10 cellular contexts compared by ENCODE assay signal in the genomic region with DNA sequence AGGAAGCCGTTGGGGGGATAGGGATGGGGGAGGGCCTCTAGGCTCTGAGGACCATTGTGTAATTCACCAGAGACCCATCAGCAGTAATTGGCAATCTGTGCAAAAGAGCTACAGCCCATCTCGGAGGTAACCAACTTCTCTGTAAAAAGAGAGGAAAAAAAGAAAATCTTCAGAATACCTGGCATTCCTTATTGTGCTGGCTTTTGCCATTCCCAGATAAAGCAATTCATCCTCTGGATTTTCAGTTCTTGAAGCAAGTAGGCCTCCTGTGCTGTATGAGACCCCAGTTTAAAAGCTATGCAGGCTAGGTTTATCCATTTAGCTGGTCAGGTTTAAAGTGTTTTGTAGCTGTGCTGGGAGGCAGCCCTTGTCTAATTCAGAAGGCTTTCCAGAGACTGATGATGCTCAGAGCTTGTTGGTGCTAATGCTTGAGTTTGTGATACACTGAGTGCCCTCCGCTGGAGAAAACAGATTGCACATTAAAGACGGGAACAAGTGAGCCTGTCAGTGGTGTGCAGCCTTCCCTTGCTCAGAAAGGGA. TPM values are rescaled to one million over a fixed set of nuclear protein-coding genes. Genes with fewer than 3 reads are reported as not detected.
DNase-seq lines count a peak whose midpoint lies in the region; ATAC-seq, FAIRE-seq and TF ChIP-seq lines count a peak whose summit lies in the region.
"Had no signal": no experiment of that assay in that cellular context is flagged by ENCODE, and none has a peak within 500 bp of the region (broad histone marks: within the 10 kb centered on the region; RNA-seq: fewer than 3 reads in every experiment).

Gene LRRTM4, minus strand, starts transcription at position 446 of the 540 bp plus-strand sequence.

- no peaks in the 10 kb centered on the region for H3K27me3 Mint-ChIP-seq in natural killer cell (ENCODE audit: low read depth in 2 of 2)

- H3K79me2 ChIP-seq in GM12878 (ENCODE audit: control insufficient read depth, insufficient read depth, low read length): no peaks in the 10 kb centered on the region

- WGBS in GM12878 (ENCODE audit: insufficient coverage, insufficient replicate concordance, low lambda C conversion rate, missing lambda C conversion rate): 3% methylated on average over 3 of the region's 4 CpGs

- BruUV-seq in GM12878 (replicated peaks; lab: Mats Ljungman, UMichigan): no TSS peak

- H3K27ac Mint-ChIP-seq in natural killer cell: no peak within 1 kb of the TSS

- no peak for TF ChIP-seq POLR2A in GM12878 (IDR thresholded peaks at IDR 0.05; ENCODE audit: low read depth, low read length)
- TF ChIP-seq POLR2A in breast epithelium (IDR thresholded peaks at IDR 0.05): no peak

- no peaks in the 10 kb centered on the region for H4K20me1 ChIP-seq in GM12878 (ENCODE audit: control insufficient read depth, insufficient read depth)

- H3K4me3 Mint-ChIP-seq in natural killer cell: no peak within 1 kb of the TSS

- H3K27ac ChIP-seq in GM12878 (ENCODE audit: control insufficient read depth, insufficient read depth): no peak within 1 kb of the TSS
- no peak within 1 kb of the TSS for H3K27ac ChIP-seq in breast epithelium

- no peak for FAIRE-seq in GM12878 (lab: Jason Lieb, UNC)
- FAIRE-seq: colon, TTC549 had no signal

- ATAC-seq in GM12878: peak; percentile 33
- ATAC-seq in natural killer cell: no peak

- no peak for TF ChIP-seq EP300 in GM12878 (IDR thresholded peaks at IDR 0.05; ENCODE audit: borderline replicate concordance in 1 of 2, control insufficient read depth in 1 of 2, low read depth in 2 of 2, low read length in 2 of 2)

- TF ChIP-seq CTCF in GM12878 (IDR thresholded peaks at IDR 0.05 in 2 of 3, conservative IDR thresholded peaks at IDR 0.05 in 1 of 3; ENCODE audit: control insufficient read depth in 2 of 3, extremely low read depth in 1 of 3, insufficient read depth in 1 of 3, low read depth in 3 of 3, low read length in 3 of 3) (no peak), natural killer cell (IDR thresholded peaks at IDR 0.05) (no peak), breast epithelium (IDR thresholded peaks at IDR 0.05) (no peak)

- SMC1A ChIA-PET in GM12878 (lab: Charles Lee; ENCODE audit: uncharacterized antibody, unreplicated experiment): no interaction called here

- CTCF ChIA-PET in GM12878 (lab: Yijun Ruan, JAX): interaction anchor here (1.2 kb wide), 1 partner anchor 10 kb away, joined by 3 read pairs; no protein-coding TSS in a partner anchor

- DNase-seq in Caki2 (ENCODE audit: low read depth): peak; percentile 70
- DNase-seq in NCI-H1694 treated with DMSO at 0.1 percent for 48 hours (lab: John Stamatoyannopoulos, UW): peak; percentile 31
- DNase-seq in GM12878 (ENCODE audit: low read depth, low spot score): no peak
- DNase-seq in left kidney (ENCODE audit: low read depth, low spot score): peak; percentile 74
- no peak for DNase-seq in natural killer cell
- no peak for DNase-seq in H7
- no peak for DNase-seq in T1000 (lab: John Stamatoyannopoulos, UW)
- no peak for DNase-seq in breast epithelium (ENCODE audit: low spot score in 2 of 2)

- no peak within 1 kb of the TSS for H3K9ac ChIP-seq in GM12878 (ENCODE audit: control insufficient read depth, insufficient read depth, low read length)

- H3K4me3 ChIP-seq in GM12878 (no peak within 1 kb of the TSS), H7 (ENCODE audit: insufficient read depth, low read depth, low read length) (no peak within 1 kb of the TSS), breast epithelium (no peak within 1 kb of the TSS)

- H3K27me3 ChIP-seq in GM12878 (replicated peaks in 1 of 2; ENCODE audit: control insufficient read depth in 2 of 2, insufficient read depth in 2 of 2, low read length in 1 of 2) (no peaks in the 10 kb centered on the region), H7 (ENCODE audit: control insufficient read depth, insufficient read depth, low read length) (no peaks in the 10 kb centered on the region), breast epithelium (no peaks in the 10 kb centered on the region)

- POLR2A ChIA-PET in GM12878 (lab: Charles Lee): no interaction called here

- in situ Hi-C loops in Caki2 (cut with HindIII; ENCODE audit: low pct_unique_long_range_greater_than_20kb, low sequenced_read_pairs) (no loop called here), GM12878 (cut with MboI) (no loop called here)

- peaks cover 7 to 19% of the 10 kb centered on the region in 2 donors for H3K9me3 Mint-ChIP-seq in natural killer cell

- intact Hi-C loops in GM12878 (cut with micrococcal nuclease; ENCODE audit: unreplicated experiment): no loop called here
- intact Hi-C loops in natural killer cell (cut with micrococcal nuclease): no loop called here
- intact Hi-C loops in breast epithelium (cut with DNase I; ENCODE audit: low total_unique reads): no loop called here

- H3K36me3 Mint-ChIP-seq in natural killer cell: no peaks in the 10 kb centered on the region

- no peak within 1 kb of the TSS for H3K4me2 ChIP-seq in GM12878 (ENCODE audit: control insufficient read depth, insufficient read depth)

- H2AFZ ChIP-seq in GM12878 (ENCODE audit: control insufficient read depth, low read depth, low read length): no peak within 1 kb of the TSS

- no peaks in the 10 kb centered on the region for H3K36me3 ChIP-seq in GM12878 (ENCODE audit: control insufficient read depth in 2 of 2, insufficient read depth in 2 of 2, low read length in 1 of 2)
- no peaks in the 10 kb centered on the region for H3K36me3 ChIP-seq in H7 (replicated peaks; ENCODE audit: control insufficient read depth, insufficient read depth, low read length)
- H3K36me3 ChIP-seq in breast epithelium: no peaks in the 10 kb centered on the region

- H3K4me1 Mint-ChIP-seq in natural killer cell: no peaks in the 10 kb centered on the region

- RAD21 ChIA-PET in GM12878 (lab: Charles Lee; ENCODE audit: unreplicated experiment): interaction anchor here (1.0 kb wide), 1 partner anchor 569 kb away, joined by 4 read pairs; no protein-coding TSS in a partner anchor

- TF ChIP-seq RAD21 in GM12878 (IDR thresholded peaks at IDR 0.05; ENCODE audit: insufficient read depth, low read depth, low read length): no peak

- no peaks in the 10 kb centered on the region for H3K9me3 ChIP-seq in GM12878 (replicated peaks; ENCODE audit: control insufficient read depth, insufficient read depth, low read length)
- H3K9me3 ChIP-seq in breast epithelium: no peaks in the 10 kb centered on the region

- H3K4me1 ChIP-seq in GM12878 (ENCODE audit: control insufficient read depth, insufficient read depth, low read length): no peaks in the 10 kb centered on the region
- H3K4me1 ChIP-seq in breast epithelium: no peaks in the 10 kb centered on the region

TF ChIP-seq in GM12878, 131 proteins besides CTCF, POLR2A, EP300 and RAD21 (continues in another document):
- TF ChIP-seq PAX8 (IDR thresholded peaks at IDR 0.05): no peak
- no peak for TF ChIP-seq USF2 (IDR thresholded peaks at IDR 0.05; ENCODE audit: borderline replicate concordance, low read depth, low read length)
- TF ChIP-seq, protein P1, sequence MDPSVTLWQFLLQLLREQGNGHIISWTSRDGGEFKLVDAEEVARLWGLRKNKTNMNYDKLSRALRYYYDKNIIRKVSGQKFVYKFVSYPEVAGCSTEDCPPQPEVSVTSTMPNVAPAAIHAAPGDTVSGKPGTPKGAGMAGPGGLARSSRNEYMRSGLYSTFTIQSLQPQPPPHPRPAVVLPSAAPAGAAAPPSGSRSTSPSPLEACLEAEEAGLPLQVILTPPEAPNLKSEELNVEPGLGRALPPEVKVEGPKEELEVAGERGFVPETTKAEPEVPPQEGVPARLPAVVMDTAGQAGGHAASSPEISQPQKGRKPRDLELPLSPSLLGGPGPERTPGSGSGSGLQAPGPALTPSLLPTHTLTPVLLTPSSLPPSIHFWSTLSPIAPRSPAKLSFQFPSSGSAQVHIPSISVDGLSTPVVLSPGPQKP (IDR thresholded peaks at IDR 0.05; ENCODE audit: low read depth, low read length): no peak
- TF ChIP-seq SPI1 (IDR thresholded peaks at IDR 0.05; ENCODE audit: borderline replicate concordance, insufficient read depth, low read depth, low read length): no peak
- no peak for TF ChIP-seq E2F4 (IDR thresholded peaks at IDR 0.05; ENCODE audit: low read depth, low read length)

RNA-seq across cellular contexts. Expression of gene LRRTM4, which starts in this region (rescaled TPM):
- 2.1 and 2.6 TPM in 2 replicates for total RNA-seq in Caki2 (2014; rRNA removed; shearing (Covaris generic); ENCODE audit: low replicate concordance)
- total RNA-seq in GM12878 (2013; cell fraction: nucleolus; rRNA removed): 0.32 and 0.44 TPM in 2 replicates
- total RNA-seq in GM12878 (2014; rRNA removed) (not detected in 2 replicates), GM12878 (2014; rRNA removed; fragmentation: Illumina TruSeq; extraction: Trizol) (not detected in 2 replicates), GM12878 (2021) (not detected in 2 replicates), natural killer cell (not detected), breast epithelium (1 to 10 TPM in 1 of 3 donors, under 1 TPM in 1, not detected in 1; 0.16 to 1.6 TPM)
- polyA plus RNA-seq in GM12878 (2011; ENCODE audit: low read depth): not detected
- polyA plus RNA-seq in GM12878 (2011; rRNA removed) (1.0 and 1.2 TPM in 2 replicates), GM12878 (2014; fragmentation: Illumina TruSeq; extraction: Trizol) (0.01 TPM in 1 of 2 replicates, not detected in the other), GM12878 (2014; fragmentation: Nextera tagmentation; extraction: Ambion mirVana) (not detected), GM12878 (2014; rRNA removed) (0.05 TPM in 1 of 2 replicates, not detected in the other), GM12878 (2016; fragmentation: Nextera tagmentation; extraction: Ambion mirVana) (not detected)
- 0.57 and 0.58 TPM in 2 replicates for polyA plus RNA-seq in GM12878 (2011; cell fraction: cytosol; rRNA removed)
- 0.60 and 0.82 TPM in 2 replicates for polyA plus RNA-seq in GM12878 (2011; cell fraction: nucleus; rRNA removed)
- polyA plus RNA-seq in GM12878 (2012): 0.07 TPM in 1 of 2 replicates, not detected in the other
- polyA minus RNA-seq in GM12878 (2011; rRNA and poly(A)+ RNA removed): 0.98 and 1.6 TPM in 2 replicates
- polyA minus RNA-seq in GM12878 (2011; cell fraction: cytosol; rRNA and poly(A)+ RNA removed): 0.40 and 0.52 TPM in 2 replicates
- 2.3 and 2.4 TPM in 2 replicates for polyA minus RNA-seq in GM12878 (2011; cell fraction: nucleus; rRNA and poly(A)+ RNA removed)
- total RNA-seq in H7 (2014; rRNA removed; shearing (Covaris generic)): 3.6 and 5.7 TPM in 2 replicates

Comparison
In these comparisons a context has a peak if more than half of its experiments do, and no peak if none do; other contexts are left out.
1. DNase-seq: peak in Caki2 (single experiment), NCI-H1694 treated with DMSO at 0.1 percent for 48 hours (single experiment) and left kidney (single experiment); none in GM12878 (single experiment), natural killer cell (single experiment), H7 (single experiment), T1000 (single experiment) and breast epithelium (0 of 2).